Comparison of ENCODE assay signal across 28 cellular contexts in the genomic region with DNA sequence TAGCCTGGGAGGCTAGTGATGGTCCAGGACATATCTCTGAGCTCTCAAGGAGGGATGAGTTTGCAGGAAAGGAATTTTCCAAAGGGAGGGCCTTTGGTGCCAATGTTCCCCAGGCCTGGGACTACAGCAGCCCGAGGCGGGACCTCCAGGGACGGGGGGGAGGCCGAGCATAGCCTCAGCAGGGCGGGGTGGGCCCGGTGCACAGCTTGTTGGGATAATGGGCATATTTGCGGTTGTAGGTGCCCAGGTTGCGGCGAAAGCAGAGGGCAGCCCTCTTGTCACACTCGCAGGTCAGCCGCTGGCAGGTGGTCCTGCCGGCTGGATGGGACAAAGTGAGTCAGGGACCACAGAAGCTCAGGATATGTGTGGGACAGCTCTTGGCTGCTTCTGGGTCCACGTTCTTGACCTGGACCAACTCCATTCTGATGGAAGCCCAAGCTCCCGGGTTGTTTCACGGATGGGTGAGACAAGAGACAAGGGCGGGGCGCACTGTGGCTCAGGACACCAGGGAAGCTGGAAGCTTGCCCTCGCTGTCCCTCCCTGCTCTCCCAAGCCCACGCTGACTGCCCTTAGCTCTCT. TPM values are rescaled to one million over a fixed set of nuclear protein-coding genes. Genes with fewer than 3 reads are reported as not detected.
"Had no signal": no experiment of that assay in that cellular context is flagged by ENCODE, and none has a peak within 500 bp of the region (broad histone marks: within the 10 kb centered on the region; RNA-seq: fewer than 3 reads in every experiment).

No MANE protein-coding gene starts in this region.

- H3K36me3 ChIP-seq: brain microvascular endothelial cell, Peyer's patch, SJSA1, WERI-Rb-1 had no signal

- H3K9ac ChIP-seq: SK-N-SH had no signal

- H3K27ac ChIP-seq: brain microvascular endothelial cell, Peyer's patch, SJSA1, WERI-Rb-1 had no signal

- H3K4me1 ChIP-seq: Peyer's patch, SJSA1 had no signal

- H3K9me3 ChIP-seq: Peyer's patch, SJSA1, SK-N-SH had no signal

- H3K27me3 ChIP-seq: brain microvascular endothelial cell, Peyer's patch, SJSA1 had no signal

- DNase-seq: activated CD4-positive, alpha-beta memory T cell treated with anti-CD3 and anti-CD28 coated beads, Interleukin-2, amount 10 ng/mL, durations not matched to agents 7 days and 5 days; activated CD4-positive, alpha-beta T cell treated with anti-CD3 and anti-CD28 coated beads for 1 hour; activated CD4-positive, alpha-beta T cell treated with anti-CD3 and anti-CD28 coated beads for 48 hours; activated CD4-positive, CD25-positive, alpha-beta regulatory T cell; activated CD8-positive, alpha-beta memory T cell treated with anti-CD3 and anti-CD28 coated beads for 24 hours; activated CD8-positive, alpha-beta memory T cell treated with anti-CD3 and anti-CD28 coated beads, Interleukin-2, amount 10 ng/mL, durations not matched to agents 7 days and 5 days; activated CD8-positive, alpha-beta memory T cell treated with anti-CD3 and anti-CD28 coated beads, Interleukin-2, amount 50 U/mL, for 48 hours; activated effector memory CD4-positive, alpha-beta T cell treated with Interleukin-2 at 50 U/mL for 16 hours; activated naive CD4-positive, alpha-beta T cell treated with anti-CD3 and anti-CD28 coated beads, Interleukin-2, amount 10 ng/mL, durations not matched to agents 7 days and 5 days; activated naive CD8-positive, alpha-beta T cell treated with anti-CD3 and anti-CD28 coated beads, Interleukin-2, amount 50 U/mL, for 24 hours; activated T-cell treated with anti-CD3 and anti-CD28 coated beads, Interleukin-2, amount 50 U/mL, for 48 hours; anterior cingulate cortex; brain microvascular endothelial cell; MM.1S; MV-4-11; NCI-H1436 treated with DMSO at 0.1 percent for 48 hours; NCI-H1694 treated with DMSO at 0.1 percent for 48 hours; NCI-H524 treated with DMSO at 0.1 percent for 48 hours; PC-3; Peyer's patch; SK-N-SH; T-cell; T-helper 17 cell; WERI-Rb-1 had no signal

- H3K4me2 ChIP-seq: SK-N-SH had no signal

- H3K4me3 ChIP-seq: Peyer's patch, SJSA1 had no signal

- ATAC-seq: activated CD8-positive, alpha-beta memory T cell treated with anti-CD3 and anti-CD28 coated beads, Interleukin-2, amount 10 ng/mL, durations not matched to agents 7 days and 5 days; PC-3; T-cell; T-helper 17 cell had no signal

RNA-seq across cellular contexts. Expression of gene PLA2G2E, which starts 3.2 kb away (rescaled TPM):
- total RNA-seq: activated CD4-positive, alpha-beta memory T cell treated with anti-CD3 and anti-CD28 coated beads, Interleukin-2, amount 10 ng/mL, durations not matched to agents 7 days and 5 days; activated CD8-positive, alpha-beta memory T cell treated with anti-CD3 and anti-CD28 coated beads, Interleukin-2, amount 10 ng/mL, durations not matched to agents 7 days and 5 days; chondrocyte; LHCN-M2; NCI-H460; PC-3; Peyer's patch; SJSA1; T-cell; T-helper 17 cell had no signal
- polyA plus RNA-seq: SK-N-SH had no signal

RNA-seq across cellular contexts. Expression of gene PLA2G2A, which starts 59.2 kb away (rescaled TPM):
- total RNA-seq: activated CD4-positive, alpha-beta memory T cell treated with anti-CD3 and anti-CD28 coated beads, Interleukin-2, amount 10 ng/mL, durations not matched to agents 7 days and 5 days; activated CD8-positive, alpha-beta memory T cell treated with anti-CD3 and anti-CD28 coated beads, Interleukin-2, amount 10 ng/mL, durations not matched to agents 7 days and 5 days; chondrocyte; LHCN-M2; NCI-H460; PC-3; SJSA1; T-cell; T-helper 17 cell had no signal
- polyA plus RNA-seq: SK-N-SH had no signal
